8 cellular contexts compared by ENCODE assay signal in the genomic region with DNA sequence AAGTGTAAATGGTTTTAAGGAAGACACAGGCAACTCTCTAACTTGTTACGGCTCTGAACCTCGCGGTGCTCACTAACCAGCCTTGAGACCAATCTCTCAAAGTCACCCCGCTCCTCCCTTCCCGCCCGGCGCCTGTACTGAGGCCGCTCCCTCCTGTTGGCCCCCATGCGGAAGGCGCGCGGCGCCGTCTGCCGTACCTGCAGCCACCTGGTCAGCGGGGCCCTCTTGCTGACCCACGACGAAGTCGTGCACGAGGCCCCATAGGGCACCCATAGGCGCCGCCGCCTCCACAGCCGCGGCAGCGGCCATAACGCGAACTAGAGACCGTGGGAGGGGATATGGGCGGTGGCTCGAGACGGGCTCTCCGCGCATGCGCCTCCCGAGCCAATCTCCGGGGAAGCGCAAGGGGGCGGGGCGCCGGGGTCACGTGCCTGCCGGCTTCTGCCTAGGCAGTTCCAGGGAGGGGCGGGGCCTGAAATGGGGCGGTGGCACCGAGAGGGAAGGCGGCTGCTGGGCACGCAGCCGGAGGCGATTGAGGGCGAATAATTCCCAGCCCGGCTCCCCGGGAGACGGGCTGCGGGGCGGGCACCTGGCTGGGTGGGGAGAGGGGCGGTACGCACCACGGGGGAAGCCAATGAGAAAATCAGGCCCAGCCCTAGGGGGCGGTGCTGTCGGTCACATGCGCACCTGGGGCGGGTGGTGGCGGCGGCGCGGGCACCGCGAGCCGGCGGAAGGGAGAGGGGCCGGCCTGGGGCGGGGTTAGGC. TPM values are rescaled to one million over a fixed set of nuclear protein-coding genes. Genes with fewer than 3 reads are reported as not detected.
DNase-seq lines count a peak whose midpoint lies in the region; ATAC-seq lines count a peak whose summit lies in the region.

A gene with protein sequence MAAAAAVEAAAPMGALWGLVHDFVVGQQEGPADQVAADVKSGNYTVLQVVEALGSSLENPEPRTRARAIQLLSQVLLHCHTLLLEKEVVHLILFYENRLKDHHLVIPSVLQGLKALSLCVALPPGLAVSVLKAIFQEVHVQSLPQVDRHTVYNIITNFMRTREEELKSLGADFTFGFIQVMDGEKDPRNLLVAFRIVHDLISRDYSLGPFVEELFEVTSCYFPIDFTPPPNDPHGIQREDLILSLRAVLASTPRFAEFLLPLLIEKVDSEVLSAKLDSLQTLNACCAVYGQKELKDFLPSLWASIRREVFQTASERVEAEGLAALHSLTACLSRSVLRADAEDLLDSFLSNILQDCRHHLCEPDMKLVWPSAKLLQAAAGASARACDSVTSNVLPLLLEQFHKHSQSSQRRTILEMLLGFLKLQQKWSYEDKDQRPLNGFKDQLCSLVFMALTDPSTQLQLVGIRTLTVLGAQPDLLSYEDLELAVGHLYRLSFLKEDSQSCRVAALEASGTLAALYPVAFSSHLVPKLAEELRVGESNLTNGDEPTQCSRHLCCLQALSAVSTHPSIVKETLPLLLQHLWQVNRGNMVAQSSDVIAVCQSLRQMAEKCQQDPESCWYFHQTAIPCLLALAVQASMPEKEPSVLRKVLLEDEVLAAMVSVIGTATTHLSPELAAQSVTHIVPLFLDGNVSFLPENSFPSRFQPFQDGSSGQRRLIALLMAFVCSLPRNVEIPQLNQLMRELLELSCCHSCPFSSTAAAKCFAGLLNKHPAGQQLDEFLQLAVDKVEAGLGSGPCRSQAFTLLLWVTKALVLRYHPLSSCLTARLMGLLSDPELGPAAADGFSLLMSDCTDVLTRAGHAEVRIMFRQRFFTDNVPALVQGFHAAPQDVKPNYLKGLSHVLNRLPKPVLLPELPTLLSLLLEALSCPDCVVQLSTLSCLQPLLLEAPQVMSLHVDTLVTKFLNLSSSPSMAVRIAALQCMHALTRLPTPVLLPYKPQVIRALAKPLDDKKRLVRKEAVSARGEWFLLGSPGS (minus strand): TSS at position 347 of the 765 bp plus-strand sequence. CDS start 38 bp downstream, at position 309.

- no peaks in the 10 kb centered on the region for H3K9me3 ChIP-seq in NT2/D1 (ENCODE audit: insufficient read depth, low read length)
- H3K9me3 ChIP-seq in endocrine pancreas (ENCODE audit: control insufficient read depth, low read length) = no peaks in the 10 kb centered on the region
- no peaks in the 10 kb centered on the region for H3K9me3 ChIP-seq in mesodermal cell (ENCODE audit: control insufficient read depth, low read length)

- H3K4me3 ChIP-seq in NT2/D1 (ENCODE audit: insufficient read length, low read depth) = peak within 1 kb of the TSS; percentile 93
- peak within 1 kb of the TSS; percentile 87 for H3K4me3 ChIP-seq in endocrine pancreas (ENCODE audit: control insufficient read depth, insufficient read depth, low read length)
- peak within 1 kb of the TSS; percentile 94 for H3K4me3 ChIP-seq in mesodermal cell (ENCODE audit: extremely low read depth, insufficient read depth, low read length, poor library complexity, severe bottlenecking)

- H3K36me3 ChIP-seq in NT2/D1 (ENCODE audit: insufficient read depth, insufficient read length, low read length) (peaks cover 15% of the 10 kb centered on the region), endocrine pancreas (ENCODE audit: control insufficient read depth, insufficient read depth, low read length) (no peaks in the 10 kb centered on the region), mesodermal cell (ENCODE audit: control insufficient read depth, insufficient read depth, low read length) (peaks cover 10% of the 10 kb centered on the region)

- H3K27me3 Mint-ChIP-seq in activated CD8-positive, alpha-beta memory T cell treated with anti-CD3 and anti-CD28 coated beads, Interleukin-2, amount 10 ng/mL, durations not matched to agents 7 days and 5 days = peaks cover 34% of the 10 kb centered on the region

- H3K9me3 Mint-ChIP-seq in activated CD8-positive, alpha-beta memory T cell treated with anti-CD3 and anti-CD28 coated beads, Interleukin-2, amount 10 ng/mL, durations not matched to agents 7 days and 5 days (ENCODE audit: low read depth) = no peaks in the 10 kb centered on the region

- DNase-seq in COR-L47 (lab: John Stamatoyannopoulos, UW) (peak; percentile 94), HUDEP-2 (lab: John Stamatoyannopoulos, UW; ENCODE audit: unreplicated experiment in 76 of 76) (peak; percentile 37 to 100 (median 98)), NT2/D1 (ENCODE audit: low read depth, low spot score) (peak; percentile 94)
- DNase-seq in activated CD8-positive, alpha-beta memory T cell treated with anti-CD3 and anti-CD28 coated beads, Interleukin-2, amount 10 ng/mL, durations not matched to agents 7 days and 5 days = peak; percentile 99
- DNase-seq in stimulated activated CD8-positive, alpha-beta memory T cell treated with anti-CD3 and anti-CD28 coated beads, Interleukin-15, amount 100 ng/mL, for 4 hours (ENCODE audit: low read depth in 2 of 2) = peak; percentile 98 to 99

- H3K27ac Mint-ChIP-seq in activated CD8-positive, alpha-beta memory T cell treated with anti-CD3 and anti-CD28 coated beads, Interleukin-2, amount 10 ng/mL, durations not matched to agents 7 days and 5 days = peak within 1 kb of the TSS; percentile 94

- peaks cover 5% of the 10 kb centered on the region for H3K4me1 ChIP-seq in NT2/D1 (ENCODE audit: insufficient read depth, insufficient read length)
- peaks cover 19% of the 10 kb centered on the region for H3K4me1 ChIP-seq in endocrine pancreas (ENCODE audit: control insufficient read depth, insufficient read depth, low read length)
- H3K4me1 ChIP-seq in mesodermal cell (ENCODE audit: control insufficient read depth, insufficient read depth, low read length, poor library complexity, severe bottlenecking) = peaks cover 27% of the 10 kb centered on the region

- peak; percentile 93 for ATAC-seq in GM21381 (IDR thresholded peaks at IDR 0.05; ENCODE audit: unreplicated experiment)
- ATAC-seq in activated CD8-positive, alpha-beta memory T cell treated with anti-CD3 and anti-CD28 coated beads, Interleukin-2, amount 10 ng/mL, durations not matched to agents 7 days and 5 days = peak; percentile 91

- peaks cover 6% of the 10 kb centered on the region for H3K36me3 Mint-ChIP-seq in activated CD8-positive, alpha-beta memory T cell treated with anti-CD3 and anti-CD28 coated beads, Interleukin-2, amount 10 ng/mL, durations not matched to agents 7 days and 5 days

- CTCF ChIA-PET in activated CD8-positive, alpha-beta memory T cell treated with anti-CD3 and anti-CD28 coated beads, Interleukin-2, amount 10 ng/mL, durations not matched to agents 7 days and 5 days (lab: Charles Lee) = interaction anchor here (1.0 to 1.5 kb wide), 2 partner anchors 72 to 97 kb away, joined by 4 to 6 read pairs; a partner anchor contains a TSS

- 1% methylated on average over 51 to 58 of the region's 73 CpGs for WGBS in mesodermal cell (ENCODE audit: insufficient coverage in 2 of 2), 2 experiments

- H3K4me1 Mint-ChIP-seq in activated CD8-positive, alpha-beta memory T cell treated with anti-CD3 and anti-CD28 coated beads, Interleukin-2, amount 10 ng/mL, durations not matched to agents 7 days and 5 days = peaks cover 39% of the 10 kb centered on the region

- H3K27me3 ChIP-seq in NT2/D1 (ENCODE audit: insufficient read depth, insufficient read length) (peaks cover 28% of the 10 kb centered on the region), endocrine pancreas (ENCODE audit: control insufficient read depth, insufficient read depth, low read length) (no peaks in the 10 kb centered on the region)

- peak within 1 kb of the TSS; percentile 92 for H3K27ac ChIP-seq in mesodermal cell (ENCODE audit: low read depth, low read length, severe bottlenecking)

- H3K9ac ChIP-seq in NT2/D1 (ENCODE audit: insufficient read length, low read depth) (peak within 1 kb of the TSS; percentile 94), endocrine pancreas (ENCODE audit: control insufficient read depth, insufficient read depth, low read length) (peak within 1 kb of the TSS; percentile 95)

- H3K4me3 Mint-ChIP-seq in activated CD8-positive, alpha-beta memory T cell treated with anti-CD3 and anti-CD28 coated beads, Interleukin-2, amount 10 ng/mL, durations not matched to agents 7 days and 5 days = peak within 1 kb of the TSS; percentile 85

RNA-seq across cellular contexts. Expression of the gene that starts here (rescaled TPM):
- 10 to 100 TPM; 81.1 to 81.6 TPM for total RNA-seq in activated CD8-positive, alpha-beta memory T cell treated with anti-CD3 and anti-CD28 coated beads, Interleukin-2, amount 10 ng/mL, durations not matched to agents 7 days and 5 days
- polyA plus RNA-seq in mesodermal cell (2013, experiment 1 of 2) = 103 TPM
- 88.0 TPM for polyA plus RNA-seq in mesodermal cell (2013, experiment 2 of 2)

Comparison
In these comparisons a context has a peak if more than half of its experiments do, and no peak if none do; other contexts are left out.
1. Peak in every context shown above with its lines: DNase-seq, ATAC-seq, H3K4me3 ChIP-seq and H3K27ac ChIP-seq.